ENCODE assay signal across 14 cellular contexts in genomic region chr5:102911973-102912372, GRCh38.
A peak's percentile ranks its signal among the peaks of the same experiment; 100 is the strongest.
DNase-seq lines count a peak whose midpoint lies in the region; ATAC-seq, FAIRE-seq and TF ChIP-seq lines count a peak whose summit lies in the region.
"Had no signal": no experiment of that assay in that cellular context is flagged by ENCODE, and none has a peak within 500 bp of the region (broad histone marks: within the 10 kb centered on the region; RNA-seq: fewer than 3 reads in every experiment).

No MANE protein-coding gene starts in this region.

- H3K36me3 ChIP-seq in astrocyte (ENCODE audit: insufficient read depth, low read length) (no peaks in the 10 kb centered on the region), left ventricle myocardium inferior (peaks cover 14% of the 10 kb centered on the region)
- H3K36me3 ChIP-seq: prostate gland had no signal

- H3K4me1 Mint-ChIP-seq in astrocyte (ENCODE audit: low read depth, unreplicated experiment) = peaks cover 18% of the 10 kb centered on the region
- H3K4me1 Mint-ChIP-seq in activated naive CD8-positive, alpha-beta T cell treated with anti-CD3 and anti-CD28 coated beads for 36 hours = no peaks in the 10 kb centered on the region

- no peak overlapping the region for H3K9ac ChIP-seq in astrocyte (ENCODE audit: low read length)

- H3K27me3 ChIP-seq in astrocyte (ENCODE audit: insufficient read depth, low read length) (no peaks in the 10 kb centered on the region), left ventricle myocardium inferior (ENCODE audit: low read depth) (no peaks in the 10 kb centered on the region)

- H2AFZ ChIP-seq in astrocyte (ENCODE audit: low read depth, low read length) = no peak overlapping the region

- peaks cover under 1% of the 10 kb centered on the region for H3K36me3 Mint-ChIP-seq in astrocyte (ENCODE audit: low read depth, unreplicated experiment)
- H3K36me3 Mint-ChIP-seq in activated naive CD8-positive, alpha-beta T cell treated with anti-CD3 and anti-CD28 coated beads for 36 hours = peaks cover 9% of the 10 kb centered on the region

- intact Hi-C loops in Right ventricle myocardium inferior (cut with DNase I) (no loop called here), cardiac septum (cut with DNase I) (loop anchor here (5.0 kb wide), 1 partner anchor 45 kb away; no protein-coding TSS in a partner anchor), left ventricle myocardium inferior (cut with micrococcal nuclease) (no loop called here)

- peak overlapping the region; percentile 30 for H3K27ac ChIP-seq in astrocyte (ENCODE audit: low read depth, low read length)
- peak overlapping the region; percentile 46 for H3K27ac ChIP-seq in left ventricle myocardium inferior (replicated peaks)
- H3K27ac ChIP-seq: prostate gland had no signal

- H3K9me3 Mint-ChIP-seq in astrocyte (ENCODE audit: unreplicated experiment) = no peaks in the 10 kb centered on the region
- peaks cover 1% of the 10 kb centered on the region for H3K9me3 Mint-ChIP-seq in activated naive CD8-positive, alpha-beta T cell treated with anti-CD3 and anti-CD28 coated beads for 36 hours
- H3K9me3 Mint-ChIP-seq: effector memory CD8-positive, alpha-beta T cell had no signal

- H3K9me3 ChIP-seq in astrocyte (ENCODE audit: insufficient read depth, low read depth, low read length) = no peaks in the 10 kb centered on the region
- H3K9me3 ChIP-seq in left ventricle myocardium inferior (replicated peaks) = no peaks in the 10 kb centered on the region
- H3K9me3 ChIP-seq: prostate gland had no signal

- H3K27me3 Mint-ChIP-seq in astrocyte (ENCODE audit: low read depth, unreplicated experiment) = no peaks in the 10 kb centered on the region
- no peaks in the 10 kb centered on the region for H3K27me3 Mint-ChIP-seq in activated naive CD8-positive, alpha-beta T cell treated with anti-CD3 and anti-CD28 coated beads for 36 hours
- H3K27me3 Mint-ChIP-seq: effector memory CD8-positive, alpha-beta T cell had no signal

- no peak for TF ChIP-seq CTCF in astrocyte (IDR thresholded peaks at IDR 0.05; ENCODE audit: insufficient read depth, low read depth, low read length)
- TF ChIP-seq CTCF in left ventricle myocardium inferior (IDR thresholded peaks at IDR 0.05; ENCODE audit: borderline replicate concordance) = no peak

- DNase-seq in Right ventricle myocardium inferior (ENCODE audit: missing footprints) (no peak), cardiac septum (ENCODE audit: low spot score) (no peak), astrocyte (ENCODE audit: low read depth) (peak; percentile 78), left ventricle myocardium inferior (no peak)
- DNase-seq in activated naive CD8-positive, alpha-beta T cell treated with anti-CD3 and anti-CD28 coated beads for 36 hours = no peak
- DNase-seq: activated gamma-delta T cell treated with Interleukin-2 at 50 U/mL for 16 hours; effector memory CD8-positive, alpha-beta T cell; kidney; NCI-H2081 treated with DMSO at 0.1 percent for 48 hours had no signal

- H3K4me1 ChIP-seq in astrocyte (ENCODE audit: insufficient read depth, low read length) = peaks cover 26% of the 10 kb centered on the region
- H3K4me1 ChIP-seq in left ventricle myocardium inferior = peaks cover 47% of the 10 kb centered on the region
- H3K4me1 ChIP-seq: prostate gland had no signal

- peak overlapping the region; percentile 38 for H3K27ac Mint-ChIP-seq in astrocyte (ENCODE audit: unreplicated experiment)
- no peak overlapping the region for H3K27ac Mint-ChIP-seq in activated naive CD8-positive, alpha-beta T cell treated with anti-CD3 and anti-CD28 coated beads for 36 hours
- H3K27ac Mint-ChIP-seq: effector memory CD8-positive, alpha-beta T cell had no signal

- H3K4me3 Mint-ChIP-seq in astrocyte (ENCODE audit: unreplicated experiment) = no peak overlapping the region
- H3K4me3 Mint-ChIP-seq in activated naive CD8-positive, alpha-beta T cell treated with anti-CD3 and anti-CD28 coated beads for 36 hours = no peak overlapping the region
- H3K4me3 Mint-ChIP-seq: effector memory CD8-positive, alpha-beta T cell had no signal

- ATAC-seq in Right ventricle myocardium inferior = peak; percentile 42
- no peak for ATAC-seq in HG02973 (IDR thresholded peaks at IDR 0.05; ENCODE audit: unreplicated experiment)
- no peak for ATAC-seq in GM18505 (IDR thresholded peaks at IDR 0.05; ENCODE audit: unreplicated experiment)
- no peak for ATAC-seq in HG03280 (IDR thresholded peaks at IDR 0.05; ENCODE audit: unreplicated experiment)
- ATAC-seq: activated CD4-positive, CD25-positive, alpha-beta regulatory T cell treated with anti-CD3 and anti-CD28 coated beads, Interleukin-2, amount 50 U/mL, for 24 hours; effector memory CD8-positive, alpha-beta T cell had no signal

- H4K20me1 ChIP-seq in astrocyte (ENCODE audit: insufficient read depth, low read length) = no peaks in the 10 kb centered on the region

- no peaks in the 10 kb centered on the region for H3K79me2 ChIP-seq in astrocyte (ENCODE audit: insufficient read depth, low read length)

- H3K4me3 ChIP-seq in astrocyte (ENCODE audit: insufficient read depth, low read depth, low read length) (no peak overlapping the region), left ventricle myocardium inferior (no peak overlapping the region)
- H3K4me3 ChIP-seq: prostate gland had no signal

- no peak for TF ChIP-seq POLR2A in GM18505 (IDR thresholded peaks at IDR 0.05; ENCODE audit: borderline replicate concordance, extremely low read depth, insufficient read depth, insufficient read length)

- peak overlapping the region; percentile 71 for H3K4me2 ChIP-seq in astrocyte (ENCODE audit: low read length)

- FAIRE-seq in astrocyte (lab: Jason Lieb, UNC) = peak; percentile 93
